In the genomic region with DNA sequence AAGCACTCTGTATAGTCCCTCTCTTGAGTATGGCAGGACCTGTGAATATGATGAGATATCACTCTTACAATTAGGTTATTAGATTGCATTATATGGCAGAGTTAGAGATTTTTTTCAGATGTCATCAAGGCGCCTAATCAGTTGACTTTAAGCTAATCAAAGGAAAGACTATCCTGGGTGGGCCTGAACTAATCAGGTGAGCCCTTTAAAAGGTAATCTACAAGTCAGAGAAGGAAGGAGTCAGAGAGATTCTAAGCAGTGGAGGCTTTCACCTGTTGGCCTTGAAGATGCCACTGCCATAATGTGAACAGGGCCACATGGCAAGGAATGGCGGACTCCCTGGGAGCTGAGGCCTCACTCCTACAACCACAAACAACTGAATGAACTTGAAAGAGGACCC, we compare ENCODE assay signal across 7 cellular contexts.
"Had no signal": no experiment of that assay in that cellular context is flagged by ENCODE, and none has a peak within 500 bp of the region (broad histone marks: within the 10 kb centered on the region; RNA-seq: fewer than 3 reads in every experiment).

No MANE protein-coding gene starts in this region.

- H3K4me2 ChIP-seq: KMS-11 had no signal

- FAIRE-seq: HepG2, HTR-8/SVneo had no signal

- ATAC-seq: HepG2 had no signal

- DNase-seq: IMR-90, KBM-7, KG1 had no signal

- H3K27ac ChIP-seq: HL-60, KMS-11 had no signal

- H3K9ac ChIP-seq: KMS-11 had no signal
